In genomic region chr4:101967697-101968346, GRCh38 we compare ENCODE assay signal across 1 cellular context.
TF ChIP-seq lines count a peak whose summit lies in the region.

No MANE protein-coding gene starts in this region.

TF ChIP-seq in GM23338, 12 proteins besides CTCF, POLR2A, EP300 and RAD21 (continued from another document):
- TF ChIP-seq, protein P1, sequence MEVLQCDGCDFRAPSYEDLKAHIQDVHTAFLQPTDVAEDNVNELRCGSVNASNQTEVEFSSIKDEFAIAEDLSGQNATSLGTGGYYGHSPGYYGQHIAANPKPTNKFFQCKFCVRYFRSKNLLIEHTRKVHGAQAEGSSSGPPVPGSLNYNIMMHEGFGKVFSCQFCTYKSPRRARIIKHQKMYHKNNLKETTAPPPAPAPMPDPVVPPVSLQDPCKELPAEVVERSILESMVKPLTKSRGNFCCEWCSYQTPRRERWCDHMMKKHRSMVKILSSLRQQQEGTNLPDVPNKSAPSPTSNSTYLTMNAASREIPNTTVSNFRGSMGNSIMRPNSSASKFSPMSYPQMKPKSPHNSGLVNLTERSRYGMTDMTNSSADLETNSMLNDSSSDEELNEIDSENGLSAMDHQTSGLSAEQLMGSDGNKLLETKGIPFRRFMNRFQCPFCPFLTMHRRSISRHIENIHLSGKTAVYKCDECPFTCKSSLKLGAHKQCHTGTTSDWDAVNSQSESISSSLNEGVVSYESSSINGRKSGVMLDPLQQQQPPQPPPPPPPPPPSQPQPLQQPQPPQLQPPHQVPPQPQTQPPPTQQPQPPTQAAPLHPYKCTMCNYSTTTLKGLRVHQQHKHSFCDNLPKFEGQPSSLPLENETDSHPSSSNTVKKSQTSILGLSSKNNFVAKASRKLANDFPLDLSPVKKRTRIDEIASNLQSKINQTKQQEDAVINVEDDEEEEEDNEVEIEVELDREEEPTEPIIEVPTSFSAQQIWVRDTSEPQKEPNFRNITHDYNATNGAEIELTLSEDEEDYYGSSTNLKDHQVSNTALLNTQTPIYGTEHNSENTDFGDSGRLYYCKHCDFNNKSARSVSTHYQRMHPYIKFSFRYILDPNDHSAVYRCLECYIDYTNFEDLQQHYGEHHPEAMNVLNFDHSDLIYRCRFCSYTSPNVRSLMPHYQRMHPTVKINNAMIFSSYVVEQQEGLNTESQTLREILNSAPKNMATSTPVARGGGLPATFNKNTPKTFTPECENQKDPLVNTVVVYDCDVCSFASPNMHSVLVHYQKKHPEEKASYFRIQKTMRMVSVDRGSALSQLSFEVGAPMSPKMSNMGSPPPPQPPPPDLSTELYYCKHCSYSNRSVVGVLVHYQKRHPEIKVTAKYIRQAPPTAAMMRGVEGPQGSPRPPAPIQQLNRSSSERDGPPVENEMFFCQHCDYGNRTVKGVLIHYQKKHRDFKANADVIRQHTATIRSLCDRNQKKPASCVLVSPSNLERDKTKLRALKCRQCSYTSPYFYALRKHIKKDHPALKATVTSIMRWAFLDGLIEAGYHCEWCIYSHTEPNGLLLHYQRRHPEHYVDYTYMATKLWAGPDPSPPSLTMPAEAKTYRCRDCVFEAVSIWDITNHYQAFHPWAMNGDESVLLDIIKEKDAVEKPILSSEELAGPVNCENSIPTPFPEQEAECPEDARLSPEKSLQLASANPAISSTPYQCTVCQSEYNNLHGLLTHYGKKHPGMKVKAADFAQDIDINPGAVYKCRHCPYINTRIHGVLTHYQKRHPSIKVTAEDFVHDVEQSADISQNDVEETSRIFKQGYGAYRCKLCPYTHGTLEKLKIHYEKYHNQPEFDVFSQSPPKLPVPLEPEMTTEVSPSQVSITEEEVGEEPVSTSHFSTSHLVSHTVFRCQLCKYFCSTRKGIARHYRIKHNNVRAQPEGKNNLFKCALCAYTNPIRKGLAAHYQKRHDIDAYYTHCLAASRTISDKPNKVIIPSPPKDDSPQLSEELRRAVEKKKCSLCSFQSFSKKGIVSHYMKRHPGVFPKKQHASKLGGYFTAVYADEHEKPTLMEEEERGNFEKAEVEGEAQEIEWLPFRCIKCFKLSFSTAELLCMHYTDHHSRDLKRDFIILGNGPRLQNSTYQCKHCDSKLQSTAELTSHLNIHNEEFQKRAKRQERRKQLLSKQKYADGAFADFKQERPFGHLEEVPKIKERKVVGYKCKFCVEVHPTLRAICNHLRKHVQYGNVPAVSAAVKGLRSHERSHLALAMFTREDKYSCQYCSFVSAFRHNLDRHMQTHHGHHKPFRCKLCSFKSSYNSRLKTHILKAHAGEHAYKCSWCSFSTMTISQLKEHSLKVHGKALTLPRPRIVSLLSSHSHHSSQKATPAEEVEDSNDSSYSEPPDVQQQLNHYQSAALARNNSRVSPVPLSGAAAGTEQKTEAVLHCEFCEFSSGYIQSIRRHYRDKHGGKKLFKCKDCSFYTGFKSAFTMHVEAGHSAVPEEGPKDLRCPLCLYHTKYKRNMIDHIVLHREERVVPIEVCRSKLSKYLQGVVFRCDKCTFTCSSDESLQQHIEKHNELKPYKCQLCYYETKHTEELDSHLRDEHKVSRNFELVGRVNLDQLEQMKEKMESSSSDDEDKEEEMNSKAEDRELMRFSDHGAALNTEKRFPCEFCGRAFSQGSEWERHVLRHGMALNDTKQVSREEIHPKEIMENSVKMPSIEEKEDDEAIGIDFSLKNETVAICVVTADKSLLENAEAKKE (CRISPR knock-in tag; IDR thresholded peaks at IDR 0.05), result no peak
- TF ChIP-seq ZNF114 (CRISPR knock-in tag; IDR thresholded peaks at IDR 0.05) (no peak), EZH2 (IDR thresholded peaks at IDR 0.05; ENCODE audit: low read depth, unreplicated experiment) (no peak), ZNF331 (CRISPR knock-in tag; IDR thresholded peaks at IDR 0.05; ENCODE audit: low read depth) (no peak), EZH2phosphoT487 (IDR thresholded peaks at IDR 0.05; ENCODE audit: unreplicated experiment) (no peak), REST (IDR thresholded peaks at IDR 0.05; ENCODE audit: unreplicated experiment) (no peak), CREB1 (CRISPR knock-in tag; IDR thresholded peaks at IDR 0.05; ENCODE audit: low read depth) (no peak), POLR2AphosphoS5 (IDR thresholded peaks at IDR 0.05; ENCODE audit: low read depth) (no peak)
